Comparison of ENCODE assay signal across 1 cellular context in genomic region chr3:119170821-119171220, GRCh38.
TF ChIP-seq lines count a peak whose summit lies in the region.

No MANE protein-coding gene starts in this region.

TF ChIP-seq in IMR-90, 13 proteins besides CTCF, POLR2A, EP300 and RAD21:
- TF ChIP-seq ELK1 (IDR thresholded peaks at IDR 0.05; ENCODE audit: borderline replicate concordance, low read depth, low read length) (no peak), NFE2L2 (IDR thresholded peaks at IDR 0.05; ENCODE audit: low read depth, low read length) (no peak), MAZ (IDR thresholded peaks at IDR 0.05; ENCODE audit: borderline replicate concordance, low read depth, low read length) (no peak), RFX5 (IDR thresholded peaks at IDR 0.05; ENCODE audit: low read depth, low read length) (no peak), CHD1 (IDR thresholded peaks at IDR 0.05; ENCODE audit: low read depth, low read length) (no peak), BHLHE40 (IDR thresholded peaks at IDR 0.05; ENCODE audit: low read depth, low read length) (no peak), RCOR1 (IDR thresholded peaks at IDR 0.05; ENCODE audit: insufficient replicate concordance, low read length) (no peak), USF2 (IDR thresholded peaks at IDR 0.05; ENCODE audit: low read depth, low read length) (no peak), MAFK (IDR thresholded peaks at IDR 0.05; ENCODE audit: low read depth, low read length) (no peak), FOS (IDR thresholded peaks at IDR 0.05; ENCODE audit: low read depth, low read length) (no peak), CEBPB (IDR thresholded peaks at IDR 0.05; ENCODE audit: low read depth, low read length) (no peak)
